ENCODE assay signal across 13 cellular contexts in genomic region chr1:181767001-181767708, GRCh38.
"Had no signal": no experiment of that assay in that cellular context is flagged by ENCODE, and none has a peak within 500 bp of the region (broad histone marks: within the 10 kb centered on the region; RNA-seq: fewer than 3 reads in every experiment).

No MANE protein-coding gene starts in this region.

- H3K4me1 Mint-ChIP-seq: nephron progenitor cell had no signal

- H3K27ac Mint-ChIP-seq: naive thymus-derived CD4-positive, alpha-beta T cell; nephron progenitor cell; type B pancreatic cell had no signal

- H3K4me3 Mint-ChIP-seq: naive thymus-derived CD4-positive, alpha-beta T cell; nephron progenitor cell; type B pancreatic cell had no signal

- ATAC-seq: naive thymus-derived CD4-positive, alpha-beta T cell had no signal

- H3K36me3 Mint-ChIP-seq: naive thymus-derived CD4-positive, alpha-beta T cell; type B pancreatic cell had no signal

- H3K9me3 Mint-ChIP-seq: nephron progenitor cell, type B pancreatic cell had no signal

- DNase-seq: cortex of kidney; effector memory CD4-positive, alpha-beta T cell; esophagus squamous epithelium; foreskin fibroblast; naive thymus-derived CD4-positive, alpha-beta T cell; nephron progenitor cell; posterior cingulate gyrus; small intestine; stimulated activated CD4-positive, alpha-beta T cell treated with anti-CD3 and anti-CD28 coated beads, Interleukin-12 subunit alpha, Interleukin-12 subunit beta, amount 100 ng/mL, for 4 hours; stimulated activated CD4-positive, alpha-beta T cell treated with anti-CD3 and anti-CD28 coated beads, Interleukin-2, amount 100 ng/mL, for 48 hours; stimulated activated naive CD4-positive, alpha-beta T cell treated with Interleukin-2 at 50 U/mL for 16 hours; uterus had no signal
